Comparison of ENCODE assay signal across 8 cellular contexts in the genomic region with DNA sequence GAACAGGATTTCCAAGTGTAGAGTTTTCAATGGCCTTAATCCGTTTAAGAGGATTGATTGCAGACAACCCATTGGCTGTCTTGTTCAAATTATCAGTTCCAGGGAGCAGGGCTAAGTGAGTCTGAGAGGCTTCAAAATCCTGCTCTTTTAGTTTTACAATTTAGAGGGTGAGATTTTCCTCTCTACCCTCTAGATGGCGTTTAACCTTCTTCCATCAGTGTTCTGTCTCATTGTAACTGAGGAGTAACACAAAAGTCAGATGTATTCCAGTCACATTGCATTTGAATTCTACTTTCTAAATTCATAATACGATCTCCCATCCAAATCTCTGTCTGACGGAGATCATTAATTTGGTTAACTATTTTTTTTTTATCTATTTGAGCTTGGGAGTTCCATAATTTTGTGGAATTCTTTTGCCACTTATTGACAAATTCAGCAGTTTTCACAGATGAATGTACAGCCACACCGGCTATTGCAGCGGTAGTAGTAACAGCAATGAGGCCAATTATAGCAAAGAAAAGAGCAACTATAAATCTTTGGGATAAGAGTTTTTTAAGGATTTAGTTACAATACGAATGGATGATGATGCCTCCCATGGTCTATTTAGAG. TPM values are rescaled to one million over a fixed set of nuclear protein-coding genes. Genes with fewer than 3 reads are reported as not detected.
A peak's percentile ranks its signal among the peaks of the same experiment; 100 is the strongest.
DNase-seq lines count a peak whose midpoint lies in the region; ATAC-seq, FAIRE-seq and TF ChIP-seq lines count a peak whose summit lies in the region.

No MANE protein-coding gene starts in this region.

- no peaks in the 10 kb centered on the region for H3K27me3 ChIP-seq in A673 (replicated peaks; ENCODE audit: insufficient read depth, low read depth, low read length, poor library complexity)

- ATAC-seq in HG02571 (IDR thresholded peaks at IDR 0.05; ENCODE audit: unreplicated experiment): no peak

- DNase-seq in A673 (ENCODE audit: low spot score) (peak; percentile 59), RWPE1 (ENCODE audit: low spot score) (peak; percentile 29), germinal center (ENCODE audit: low spot score) (peak; percentile 45), ecto neural progenitor cell (ENCODE audit: low spot score) (no peak), RCC 7860 (ENCODE audit: low spot score) (no peak)
- no peak for DNase-seq in central memory CD4-positive, alpha-beta T cell

- FAIRE-seq in RCC 7860 (lab: Jason Lieb, UNC): no peak

- POLR2A ChIA-PET in A673 (lab: Charles Lee; ENCODE audit: low non-redundant PET) (no interaction called here), RWPE1 (lab: Yijun Ruan, JAX; ENCODE audit: low non-redundant PET) (no interaction called here)

- H3K36me3 ChIP-seq in A673 (ENCODE audit: insufficient read depth, low read length, poor library complexity, severe bottlenecking): no peaks in the 10 kb centered on the region

- H3K9me3 ChIP-seq in A673 (ENCODE audit: low read depth, low read length, poor library complexity, severe bottlenecking): no peaks in the 10 kb centered on the region

- H3K4me3 ChIP-seq in A673 (ENCODE audit: low read depth, low read length, poor library complexity, severe bottlenecking): no peak overlapping the region

- intact Hi-C loops in A673 (cut with micrococcal nuclease; ENCODE audit: unreplicated experiment): loop anchor here (5.0 kb wide), 1 partner anchor 61 kb away; no protein-coding TSS in a partner anchor

- H3K27ac ChIP-seq in A673 (ENCODE audit: low read depth, low read length, poor library complexity, severe bottlenecking) (no peak overlapping the region), RWPE1 (no peak overlapping the region)

- CTCF ChIA-PET in A673 (lab: Charles Lee): no interaction called here
- CTCF ChIA-PET in RWPE1 (lab: Yijun Ruan, JAX): interaction anchor here (0.6 to 1.5 kb wide), 6 partner anchors 22 to 379 kb away, joined by 3 to 7 read pairs (median 4); partner anchors contain the start of gene VSIG10L

- TF ChIP-seq CTCF in A673 (conservative IDR thresholded peaks at IDR 0.05; ENCODE audit: low read depth, low read length) (peak; percentile 69), GM12872 (IDR thresholded peaks at IDR 0.05; ENCODE audit: insufficient read depth, low read depth, low read length) (peak; percentile 70), RWPE1 (conservative IDR thresholded peaks at IDR 0.05; ENCODE audit: low read depth) (peak; percentile 74)

- BruUV-seq in A673 (replicated peaks; lab: Mats Ljungman, UMichigan): no TSS peak

- H3K4me1 ChIP-seq in A673 (ENCODE audit: insufficient read depth, low read length, poor library complexity, severe bottlenecking): peaks cover 10% of the 10 kb centered on the region

RNA-seq across cellular contexts. Expression of gene C19orf84, which starts 7.8 kb away (rescaled TPM):
- not detected in 2 replicates for total RNA-seq in A673 (2021)

RNA-seq across cellular contexts. Expression of gene LIM2, which starts 10.4 kb away (rescaled TPM):
- total RNA-seq in A673 (2021): not detected in 2 replicates

RNA-seq across cellular contexts. Expression of gene SIGLEC10, which starts 19.2 kb away (rescaled TPM):
- not detected in 2 replicates for total RNA-seq in A673 (2021)

RNA-seq across cellular contexts. Expression of gene NKG7, which starts 25.7 kb away (rescaled TPM):
- not detected in 2 replicates for total RNA-seq in A673 (2021)

RNA-seq across cellular contexts. Expression of gene CLDND2, which starts 29.4 kb away (rescaled TPM):
- total RNA-seq in A673 (2021): not detected in 2 replicates

Comparison
In these comparisons a context has a peak if more than half of its experiments do, and no peak if none do; other contexts are left out.
1. DNase-seq: peak in A673 (single experiment), RWPE1 (single experiment) and germinal center (single experiment); none in central memory CD4-positive, alpha-beta T cell (single experiment), ecto neural progenitor cell (single experiment) and RCC 7860 (single experiment).
2. Peak in every context shown above with its lines, with median percentiles within 50 percentile points of each other: CTCF ChIP-seq.